Comparison of ENCODE assay signal across 9 cellular contexts in genomic region chr6:166556871-166557322, GRCh38. TPM values are rescaled to one million over a fixed set of nuclear protein-coding genes. Genes with fewer than 3 reads are reported as not detected.
DNase-seq lines count a peak whose midpoint lies in the region; ATAC-seq and TF ChIP-seq lines count a peak whose summit lies in the region.
"Had no signal": no experiment of that assay in that cellular context is flagged by ENCODE, and none has a peak within 500 bp of the region (broad histone marks: within the 10 kb centered on the region; RNA-seq: fewer than 3 reads in every experiment).

No MANE protein-coding gene starts in this region.

- TF ChIP-seq POLR2A in sigmoid colon (IDR thresholded peaks at IDR 0.05) = no peak

- no peak overlapping the region for H3K4me3 Mint-ChIP-seq in activated T-helper 17 cell treated with anti-CD3 and anti-CD28 coated beads, Interleukin-2, amount 50 U/mL, for 72 hours
- H3K4me3 Mint-ChIP-seq in stimulated activated effector memory CD8-positive, alpha-beta T cell treated with anti-CD3 and anti-CD28 coated beads, Interleukin-12 subunit alpha, Interleukin-12 subunit beta, amount 100 ng/mL, for 72 hours = no peak overlapping the region
- H3K4me3 Mint-ChIP-seq: activated T-cell treated with anti-CD3 and anti-CD28 coated beads, Interleukin-2, amount 50 U/mL, for 72 hours had no signal

- TF ChIP-seq EP300 in sigmoid colon (IDR thresholded peaks at IDR 0.05) = peak in 2 of 4 donors; percentile 78 to 88

- DNase-seq in AG10803 (ENCODE audit: low read depth) (peak; percentile 97), HS-5 (ENCODE audit: low read depth) (peak; percentile 64), cardiac septum (ENCODE audit: low spot score) (peak; percentile 93), sigmoid colon (peak; percentile 97)
- DNase-seq in stimulated activated effector memory CD8-positive, alpha-beta T cell treated with anti-CD3 and anti-CD28 coated beads, Interleukin-12 subunit alpha, Interleukin-12 subunit beta, amount 100 ng/mL, for 72 hours (ENCODE audit: low spot score in 2 of 2) = no peak
- DNase-seq in activated CD8-positive, alpha-beta memory T cell treated with anti-CD3 and anti-CD28 coated beads for 24 hours = no peak
- DNase-seq: activated T-cell treated with anti-CD3 and anti-CD28 coated beads, Interleukin-2, amount 50 U/mL, for 72 hours had no signal

- H3K4me3 ChIP-seq in AG10803 (ENCODE audit: low read length) (peak overlapping the region; percentile 11; the same call in 1 of the 2 replicates), sigmoid colon (peak overlapping the region in 2 of 4 donors; percentile 14 to 21)

- no peak overlapping the region for H3K27ac Mint-ChIP-seq in activated T-helper 17 cell treated with anti-CD3 and anti-CD28 coated beads, Interleukin-2, amount 50 U/mL, for 72 hours
- H3K27ac Mint-ChIP-seq in stimulated activated effector memory CD8-positive, alpha-beta T cell treated with anti-CD3 and anti-CD28 coated beads, Interleukin-12 subunit alpha, Interleukin-12 subunit beta, amount 100 ng/mL, for 72 hours = no peak overlapping the region
- H3K27ac Mint-ChIP-seq: activated T-cell treated with anti-CD3 and anti-CD28 coated beads, Interleukin-2, amount 50 U/mL, for 72 hours had no signal

- H3K27me3 ChIP-seq in sigmoid colon = no peaks in the 10 kb centered on the region

- no peaks in the 10 kb centered on the region for H3K27me3 Mint-ChIP-seq in activated T-helper 17 cell treated with anti-CD3 and anti-CD28 coated beads, Interleukin-2, amount 50 U/mL, for 72 hours

- peak overlapping the region; percentile 66 to 85 (median 80) for H3K27ac ChIP-seq in sigmoid colon

- H3K4me1 Mint-ChIP-seq in activated T-helper 17 cell treated with anti-CD3 and anti-CD28 coated beads, Interleukin-2, amount 50 U/mL, for 72 hours = no peaks in the 10 kb centered on the region
- H3K4me1 Mint-ChIP-seq in stimulated activated effector memory CD8-positive, alpha-beta T cell treated with anti-CD3 and anti-CD28 coated beads, Interleukin-12 subunit alpha, Interleukin-12 subunit beta, amount 100 ng/mL, for 72 hours = peaks cover 6% of the 10 kb centered on the region

- H3K9me3 Mint-ChIP-seq in activated T-helper 17 cell treated with anti-CD3 and anti-CD28 coated beads, Interleukin-2, amount 50 U/mL, for 72 hours = peaks cover 5% of the 10 kb centered on the region
- peaks cover 10% of the 10 kb centered on the region for H3K9me3 Mint-ChIP-seq in stimulated activated effector memory CD8-positive, alpha-beta T cell treated with anti-CD3 and anti-CD28 coated beads, Interleukin-12 subunit alpha, Interleukin-12 subunit beta, amount 100 ng/mL, for 72 hours

- no peaks in the 10 kb centered on the region for H3K36me3 Mint-ChIP-seq in activated T-helper 17 cell treated with anti-CD3 and anti-CD28 coated beads, Interleukin-2, amount 50 U/mL, for 72 hours (ENCODE audit: low read depth)
- no peaks in the 10 kb centered on the region for H3K36me3 Mint-ChIP-seq in stimulated activated effector memory CD8-positive, alpha-beta T cell treated with anti-CD3 and anti-CD28 coated beads, Interleukin-12 subunit alpha, Interleukin-12 subunit beta, amount 100 ng/mL, for 72 hours

- H3K36me3 ChIP-seq in sigmoid colon = no peaks in the 10 kb centered on the region

- peaks cover 0 to 52% (median 33%) of the 10 kb centered on the region in 4 donors for H3K4me1 ChIP-seq in sigmoid colon

- 43 to 58% methylated on average over 16 of the region's 16 CpGs for WGBS in sigmoid colon, 2 donors

- no peaks in the 10 kb centered on the region for H3K9me3 ChIP-seq in sigmoid colon

- ATAC-seq in activated T-helper 17 cell treated with anti-CD3 and anti-CD28 coated beads, Interleukin-2, amount 50 U/mL, for 72 hours (replicated peaks) = peak; percentile 35
- ATAC-seq in GM19455 (IDR thresholded peaks at IDR 0.05; ENCODE audit: unreplicated experiment) = no peak
- no peak for ATAC-seq in stimulated activated effector memory CD8-positive, alpha-beta T cell treated with anti-CD3 and anti-CD28 coated beads, Interleukin-12 subunit alpha, Interleukin-12 subunit beta, amount 100 ng/mL, for 72 hours

- peak; percentile 16; the same call in 1 of the 2 replicates for TF ChIP-seq CTCF in AG10803 (conservative IDR thresholded peaks at IDR 0.05; ENCODE audit: low read length)
- no peak for TF ChIP-seq CTCF in sigmoid colon (IDR thresholded peaks at IDR 0.05)

- intact Hi-C loops in cardiac septum (cut with DNase I) (loop anchor here (2.0 to 5.0 kb wide), 3 partner anchors 18 to 135 kb away; partner anchors contain the start of gene RPS6KA2), sigmoid colon (cut with DNase I) (loop anchor here (1.0 to 5.0 kb wide), 4 partner anchors 40 to 174 kb away; partner anchors contain the start of genes MPC1 and RPS6KA2)

RNA-seq across cellular contexts. Expression of gene RAMACL, which starts 29.6 kb away (rescaled TPM):
- total RNA-seq in activated T-helper 17 cell treated with anti-CD3 and anti-CD28 coated beads, Interleukin-2, amount 50 U/mL, for 72 hours = under 1 TPM; 0.28 to 0.32 TPM
- 1.4 TPM for total RNA-seq in cardiac septum
- total RNA-seq in sigmoid colon = 1 to 10 TPM in 3 of 4 donors, under 1 TPM in 1; 0.66 to 3.0 (median 2.2) TPM
- under 1 TPM in 1 of 3 donors, not detected in 2; 0.34 TPM for polyA plus RNA-seq in sigmoid colon

Comparison
In these comparisons a context has a peak if more than half of its experiments do, and no peak if none do; other contexts are left out.
1. DNase-seq: peak in AG10803 (single experiment), HS-5 (single experiment), cardiac septum (single experiment) and sigmoid colon (single experiment); none in stimulated activated effector memory CD8-positive, alpha-beta T cell treated with anti-CD3 and anti-CD28 coated beads, Interleukin-12 subunit alpha, Interleukin-12 subunit beta, amount 100 ng/mL, for 72 hours (0 of 2) and activated CD8-positive, alpha-beta memory T cell treated with anti-CD3 and anti-CD28 coated beads for 24 hours (single experiment).